Comparison of ENCODE assay signal across 8 cellular contexts in the genomic region with DNA sequence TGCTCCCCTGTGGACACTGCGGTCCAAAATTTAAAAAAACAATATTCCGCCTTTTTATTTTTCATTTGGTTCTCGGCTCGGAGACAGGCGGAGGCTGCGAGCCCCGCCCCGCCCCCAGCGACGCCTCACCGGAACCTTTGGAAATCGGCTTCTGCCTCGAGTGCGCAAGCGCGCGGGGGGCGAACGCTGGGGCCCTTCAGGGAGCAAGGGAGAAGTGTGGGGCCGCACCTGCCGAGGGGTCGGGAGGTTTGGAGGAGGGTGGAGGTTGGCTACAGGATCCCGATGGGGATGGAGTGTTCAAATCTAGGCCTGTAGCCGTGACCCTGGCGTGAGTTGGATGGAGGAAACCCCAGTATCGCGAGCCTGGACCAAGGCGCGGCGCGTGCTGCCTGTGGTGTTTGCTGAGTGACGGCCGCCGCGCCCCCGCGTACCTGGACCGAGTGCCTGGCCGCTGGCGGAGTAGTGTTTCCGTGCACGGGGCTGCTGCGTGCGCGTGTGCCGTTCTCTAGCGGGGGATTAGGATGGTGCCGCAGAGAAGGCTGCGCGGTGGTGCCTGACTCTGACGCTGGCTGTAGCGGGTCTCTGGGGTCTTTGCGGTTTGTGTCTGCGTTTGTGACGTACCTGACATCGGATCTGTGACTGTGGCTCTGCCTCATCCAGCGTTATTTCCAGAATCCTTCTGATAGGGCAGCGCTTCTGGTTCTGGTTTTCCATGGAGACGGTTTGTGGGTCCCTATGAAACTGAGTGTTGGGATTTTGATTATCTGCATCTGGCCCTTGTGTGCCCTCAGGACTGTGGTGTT. TPM values are rescaled to one million over a fixed set of nuclear protein-coding genes. Genes with fewer than 3 reads are reported as not detected.
DNase-seq lines count a peak whose midpoint lies in the region; ATAC-seq and TF ChIP-seq lines count a peak whose summit lies in the region.

No MANE protein-coding gene starts in this region.

- H3K36me3 Mint-ChIP-seq in CD4-positive, alpha-beta T cell (ENCODE audit: low read depth) = peaks cover 43% of the 10 kb centered on the region
- peaks cover 78% of the 10 kb centered on the region for H3K36me3 Mint-ChIP-seq in nephron progenitor cell (ENCODE audit: low read depth)
- peaks cover 39% of the 10 kb centered on the region for H3K36me3 Mint-ChIP-seq in stimulated activated naive CD8-positive, alpha-beta T cell treated with anti-CD3 and anti-CD28 coated beads, Interleukin-15, Interleukin-2, amounts not matched to agents 100 ng/mL and 50 ng/mL, for 24 hours (ENCODE audit: low read depth)

- peak overlapping the region; percentile 80 for H3K4me3 ChIP-seq in HL-60 (replicated peaks; ENCODE audit: insufficient read depth, low read length)
- peak overlapping the region; percentile 87 for H3K4me3 ChIP-seq in fibroblast of the aortic adventitia (ENCODE audit: low read depth, low read length)

- H3K9me3 Mint-ChIP-seq in CD4-positive, alpha-beta T cell = no peaks in the 10 kb centered on the region
- peaks cover 84% of the 10 kb centered on the region for H3K9me3 Mint-ChIP-seq in nephron progenitor cell
- peaks cover 23% of the 10 kb centered on the region for H3K9me3 Mint-ChIP-seq in stimulated activated naive CD8-positive, alpha-beta T cell treated with anti-CD3 and anti-CD28 coated beads, Interleukin-15, Interleukin-2, amounts not matched to agents 100 ng/mL and 50 ng/mL, for 24 hours

- peak; percentile 57 to 83 (median 78) for DNase-seq in CD4-positive, alpha-beta T cell
- peak; percentile 74 to 89 for DNase-seq in HL-60 (ENCODE audit: low read depth in 1 of 2, low spot score in 1 of 2)
- DNase-seq in activated T-helper 9 cell treated with anti-CD3 and anti-CD28 coated beads, Interleukin-2, amount 50 U/mL, for 16 hours (ENCODE audit: low read depth) = peak; percentile 72
- DNase-seq in fibroblast of the aortic adventitia (ENCODE audit: low read depth) = peak; percentile 72
- DNase-seq in nephron progenitor cell = peak; percentile 86

- no peaks in the 10 kb centered on the region for H3K27me3 Mint-ChIP-seq in CD4-positive, alpha-beta T cell
- H3K27me3 Mint-ChIP-seq in nephron progenitor cell (ENCODE audit: low read depth, poor library complexity) = peaks cover 14% of the 10 kb centered on the region
- H3K27me3 Mint-ChIP-seq in stimulated activated naive CD8-positive, alpha-beta T cell treated with anti-CD3 and anti-CD28 coated beads, Interleukin-15, Interleukin-2, amounts not matched to agents 100 ng/mL and 50 ng/mL, for 24 hours = no peaks in the 10 kb centered on the region

- H3K27ac Mint-ChIP-seq in CD4-positive, alpha-beta T cell = peak overlapping the region; percentile 98
- peak overlapping the region; percentile 97 for H3K27ac Mint-ChIP-seq in nephron progenitor cell
- H3K27ac Mint-ChIP-seq in stimulated activated naive CD8-positive, alpha-beta T cell treated with anti-CD3 and anti-CD28 coated beads, Interleukin-15, Interleukin-2, amounts not matched to agents 100 ng/mL and 50 ng/mL, for 24 hours = peak overlapping the region; percentile 93

- POLR2A ChIA-PET in CD4-positive, alpha-beta T cell (lab: Charles Lee) = interaction anchor here (0.9 to 3.0 kb wide), 5 partner anchors 36 to 189 kb away, joined by 3 to 20 read pairs (median 4); a partner anchor contains a TSS

- CTCF ChIA-PET in CD4-positive, alpha-beta T cell (lab: Charles Lee) = no interaction called here

- H3K27ac ChIP-seq in CD4-positive, alpha-beta T cell (ENCODE audit: low read depth, low read length) = peak overlapping the region; percentile 83
- peak overlapping the region; percentile 86 for H3K27ac ChIP-seq in HL-60 (replicated peaks)

- no peaks in the 10 kb centered on the region for H3K27me3 ChIP-seq in CD4-positive, alpha-beta T cell (ENCODE audit: control insufficient read depth, insufficient read depth, low read length)
- H3K27me3 ChIP-seq in HL-60 (ENCODE audit: insufficient read depth, poor library complexity, severe bottlenecking) = no peaks in the 10 kb centered on the region

- intact Hi-C loops in CD4-positive, alpha-beta T cell (cut with DNase I, micrococcal nuclease) = loop anchor here (1.0 to 5.0 kb wide), 6 partner anchors 35 to 189 kb away; a partner anchor contains a TSS

- peak overlapping the region; percentile 99 for H3K4me3 Mint-ChIP-seq in CD4-positive, alpha-beta T cell
- H3K4me3 Mint-ChIP-seq in nephron progenitor cell = peak overlapping the region; percentile 87
- peak overlapping the region; percentile 94 for H3K4me3 Mint-ChIP-seq in stimulated activated naive CD8-positive, alpha-beta T cell treated with anti-CD3 and anti-CD28 coated beads, Interleukin-15, Interleukin-2, amounts not matched to agents 100 ng/mL and 50 ng/mL, for 24 hours

- H3K4me1 Mint-ChIP-seq in CD4-positive, alpha-beta T cell (ENCODE audit: low read depth) = peaks cover 41% of the 10 kb centered on the region
- H3K4me1 Mint-ChIP-seq in nephron progenitor cell = peaks cover 20% of the 10 kb centered on the region
- peaks cover 37% of the 10 kb centered on the region for H3K4me1 Mint-ChIP-seq in stimulated activated naive CD8-positive, alpha-beta T cell treated with anti-CD3 and anti-CD28 coated beads, Interleukin-15, Interleukin-2, amounts not matched to agents 100 ng/mL and 50 ng/mL, for 24 hours (ENCODE audit: low read depth)

- H3K9me3 ChIP-seq in CD4-positive, alpha-beta T cell (ENCODE audit: control insufficient read depth, low read length) = no peaks in the 10 kb centered on the region

- TF ChIP-seq CTCF in CD4-positive, alpha-beta T cell (IDR thresholded peaks at IDR 0.05) = no peak
- TF ChIP-seq CTCF in HL-60 (IDR thresholded peaks at IDR 0.05; ENCODE audit: insufficient read depth, low read length) (no peak), fibroblast of the aortic adventitia (IDR thresholded peaks at IDR 0.05; ENCODE audit: insufficient read depth, low read length) (no peak), nephron progenitor cell (IDR thresholded peaks at IDR 0.05) (no peak)

- peak; percentile 77 for ATAC-seq in CD4-positive, alpha-beta T cell (ENCODE audit: poor library complexity)
- ATAC-seq in GM19452 (IDR thresholded peaks at IDR 0.05; ENCODE audit: unreplicated experiment) = peak; percentile 64

TF ChIP-seq in PFSK-1, 5 proteins besides CTCF, POLR2A, EP300 and RAD21:
- TF ChIP-seq SIN3A (IDR thresholded peaks at IDR 0.05; ENCODE audit: borderline replicate concordance, insufficient read depth, low read length) = no peak
- 0 out of 2 replicates have a peak, but pooled peaks have one; percentile 60 for TF ChIP-seq POLR2AphosphoS5 (IDR thresholded peaks at IDR 0.05; ENCODE audit: low read depth, low read length)
- peak; percentile 57 for TF ChIP-seq FOXP2 (optimal IDR thresholded peaks at IDR 0.05; ENCODE audit: borderline replicate concordance, extremely low read depth, extremely low read length, insufficient read depth)
- TF ChIP-seq, protein P1, sequence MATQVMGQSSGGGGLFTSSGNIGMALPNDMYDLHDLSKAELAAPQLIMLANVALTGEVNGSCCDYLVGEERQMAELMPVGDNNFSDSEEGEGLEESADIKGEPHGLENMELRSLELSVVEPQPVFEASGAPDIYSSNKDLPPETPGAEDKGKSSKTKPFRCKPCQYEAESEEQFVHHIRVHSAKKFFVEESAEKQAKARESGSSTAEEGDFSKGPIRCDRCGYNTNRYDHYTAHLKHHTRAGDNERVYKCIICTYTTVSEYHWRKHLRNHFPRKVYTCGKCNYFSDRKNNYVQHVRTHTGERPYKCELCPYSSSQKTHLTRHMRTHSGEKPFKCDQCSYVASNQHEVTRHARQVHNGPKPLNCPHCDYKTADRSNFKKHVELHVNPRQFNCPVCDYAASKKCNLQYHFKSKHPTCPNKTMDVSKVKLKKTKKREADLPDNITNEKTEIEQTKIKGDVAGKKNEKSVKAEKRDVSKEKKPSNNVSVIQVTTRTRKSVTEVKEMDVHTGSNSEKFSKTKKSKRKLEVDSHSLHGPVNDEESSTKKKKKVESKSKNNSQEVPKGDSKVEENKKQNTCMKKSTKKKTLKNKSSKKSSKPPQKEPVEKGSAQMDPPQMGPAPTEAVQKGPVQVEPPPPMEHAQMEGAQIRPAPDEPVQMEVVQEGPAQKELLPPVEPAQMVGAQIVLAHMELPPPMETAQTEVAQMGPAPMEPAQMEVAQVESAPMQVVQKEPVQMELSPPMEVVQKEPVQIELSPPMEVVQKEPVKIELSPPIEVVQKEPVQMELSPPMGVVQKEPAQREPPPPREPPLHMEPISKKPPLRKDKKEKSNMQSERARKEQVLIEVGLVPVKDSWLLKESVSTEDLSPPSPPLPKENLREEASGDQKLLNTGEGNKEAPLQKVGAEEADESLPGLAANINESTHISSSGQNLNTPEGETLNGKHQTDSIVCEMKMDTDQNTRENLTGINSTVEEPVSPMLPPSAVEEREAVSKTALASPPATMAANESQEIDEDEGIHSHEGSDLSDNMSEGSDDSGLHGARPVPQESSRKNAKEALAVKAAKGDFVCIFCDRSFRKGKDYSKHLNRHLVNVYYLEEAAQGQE (IDR thresholded peaks at IDR 0.05; ENCODE audit: insufficient read depth in 1 of 2, low read depth in 2 of 2, low read length in 2 of 2) = no peak
- no peak for TF ChIP-seq TAF1 (IDR thresholded peaks at IDR 0.05; ENCODE audit: borderline replicate concordance, insufficient read depth, low read length)
TF ChIP-seq in PFSK-1: peak in this region for 2.

RNA-seq across cellular contexts. Expression of a gene that starts 0.6 kb away (rescaled TPM):
- 1 to 10 TPM; 3.6 to 3.7 TPM for total RNA-seq in CD4-positive, alpha-beta T cell
- 1.3 TPM for polyA plus RNA-seq in PFSK-1 (2012; ENCODE audit: insufficient read length, low read depth)
- 14.8 and 39.8 TPM in 2 replicates for total RNA-seq in fibroblast of the aortic adventitia (ENCODE audit: low replicate concordance)

Comparison
In these comparisons a context has a peak if more than half of its experiments do, and no peak if none do; other contexts are left out.
1. Peak in every context shown above with its lines: DNase-seq, ATAC-seq, H3K4me3 ChIP-seq and H3K27ac ChIP-seq.